In genomic region chr16:87626905-87627304, GRCh38 we compare ENCODE assay signal across 28 cellular contexts. TPM values are rescaled to one million over a fixed set of nuclear protein-coding genes. Genes with fewer than 3 reads are reported as not detected.
"Had no signal": no experiment of that assay in that cellular context is flagged by ENCODE, and none has a peak within 500 bp of the region (broad histone marks: within the 10 kb centered on the region; RNA-seq: fewer than 3 reads in every experiment).

No MANE protein-coding gene starts in this region.

- ATAC-seq: left cardiac atrium; left lobe of liver; lower lobe of right lung; natural killer cell; sciatic nerve; stimulated activated naive B cell treated with anti-CD40 and anti-IgM and Interleukin-4, amounts not matched to agents 10 μg/mL and 1 μg/mL and 100 μg/mL, for 72 hours; stimulated activated naive CD8-positive, alpha-beta T cell treated with anti-CD3 and anti-CD28 coated beads, Interleukin-15, Interleukin-2, amounts not matched to agents 100 U/mL and 50 U/mL, for 24 hours had no signal

- H2AFZ ChIP-seq: hepatocyte, neural progenitor cell had no signal

- H3K4me1 ChIP-seq: lower lobe of right lung, neural progenitor cell, right atrium auricular region, stomach, testis, thyroid gland, transverse colon, upper lobe of left lung, vagina had no signal

- H3K9ac ChIP-seq: neural progenitor cell had no signal

- H3K79me2 ChIP-seq: hepatocyte had no signal

- H3K27ac ChIP-seq: hepatocyte, lower lobe of right lung, neural progenitor cell, ovary, right atrium auricular region, stomach, testis, thyroid gland, transverse colon, upper lobe of left lung, vagina had no signal

- H3K9me3 ChIP-seq: lower lobe of right lung, testis, thyroid gland had no signal

- H3K4me3 ChIP-seq: hepatocyte, lower lobe of right lung, neural progenitor cell, ovary, right atrium auricular region, skin epidermis, stomach, testis, thyroid gland, transverse colon, upper lobe of left lung, vagina had no signal

- H3K27me3 ChIP-seq: neural progenitor cell, ovary, right atrium auricular region, testis, thyroid gland, upper lobe of left lung, vagina had no signal

- DNase-seq: islet precursor cell; kidney glomerular epithelial cell; left cardiac atrium; lower lobe of right lung; mesendoderm; naive B cell; natural killer cell; nephron progenitor cell; ovary; stimulated activated CD4-positive, alpha-beta T cell treated with anti-CD3 and anti-CD28 coated beads, Interleukin-12 subunit alpha, Interleukin-12 subunit beta, amount 100 ng/mL, for 4 hours; stimulated activated CD4-positive, alpha-beta T cell treated with anti-CD3 and anti-CD28 coated beads, Interleukin-15, amount 100 ng/mL, for 24 hours; stimulated activated CD4-positive, alpha-beta T cell treated with anti-CD3 and anti-CD28 coated beads, Interleukin-2, amount 100 ng/mL, for 24 hours; stimulated activated CD4-positive, alpha-beta T cell treated with anti-CD3 and anti-CD28 coated beads, Interleukin-4, amount 100 ng/mL, for 1 hour; stimulated activated naive B cell treated with anti-CD40 and anti-IgM and Interleukin-4, amounts not matched to agents 10 μg/mL and 1 μg/mL and 100 μg/mL, for 72 hours; stimulated activated naive CD8-positive, alpha-beta T cell treated with anti-CD3 and anti-CD28 coated beads, Interleukin-15, Interleukin-2, amounts not matched to agents 100 U/mL and 50 U/mL, for 24 hours; stomach; testis; thyroid gland; transverse colon; upper lobe of left lung had no signal

- H3K4me2 ChIP-seq: hepatocyte, neural progenitor cell had no signal

- H3K36me3 ChIP-seq: lower lobe of right lung, neural progenitor cell, ovary, right atrium auricular region, stomach, thyroid gland, transverse colon, upper lobe of left lung, vagina had no signal

RNA-seq across cellular contexts. Expression of gene JPH3, which starts 24.6 kb away (rescaled TPM):
- total RNA-seq: left lobe of liver, mononuclear cell, natural killer cell had no signal
